ENCODE assay signal across 8 cellular contexts in genomic region chr17:50866950-50867855, GRCh38. TPM values are rescaled to one million over a fixed set of nuclear protein-coding genes. Genes with fewer than 3 reads are reported as not detected.
DNase-seq lines count a peak whose midpoint lies in the region; ATAC-seq, FAIRE-seq and TF ChIP-seq lines count a peak whose summit lies in the region.

No MANE protein-coding gene starts in this region.

- peaks cover 18% of the 10 kb centered on the region for H3K36me3 ChIP-seq in adipocyte (ENCODE audit: control insufficient read depth, insufficient read depth, low read length, severe bottlenecking)
- H3K36me3 ChIP-seq in cardiac muscle cell = peaks cover 11% of the 10 kb centered on the region
- peaks cover 0 to 16% (median 6%) of the 10 kb centered on the region in 3 donors for H3K36me3 ChIP-seq in pancreas
- H3K36me3 ChIP-seq in tibial artery = peaks cover 12 to 18% (median 15%) of the 10 kb centered on the region in 3 donors

- H3K27ac ChIP-seq in cardiac muscle cell (peak overlapping the region; percentile 98), pancreas (peak overlapping the region; percentile 99 to 100 (median 100)), tibial artery (peak overlapping the region; percentile 99 to 100)

- intact Hi-C loops in pancreas (cut with DNase I) = loop anchor here in 2 of 3 donors (5.0 to 10.0 kb wide), 2 partner anchors 35 to 48 kb away; no protein-coding TSS in a partner anchor
- intact Hi-C loops in tibial artery (cut with DNase I; ENCODE audit: low total_unique reads) = loop anchor here (1.0 kb wide), 1 partner anchor 83 kb away; no protein-coding TSS in a partner anchor

- H3K4me3 ChIP-seq in adipocyte (ENCODE audit: low read length) = peak overlapping the region; percentile 87
- H3K4me3 ChIP-seq in cardiac muscle cell = peak overlapping the region; percentile 58
- peak overlapping the region; percentile 37 to 98 (median 76) for H3K4me3 ChIP-seq in pancreas
- H3K4me3 ChIP-seq in tibial artery = peak overlapping the region; percentile 87 to 93

- peak; percentile 36 for ATAC-seq in HG02798 (IDR thresholded peaks at IDR 0.05; ENCODE audit: poor library complexity, unreplicated experiment)
- ATAC-seq in pancreas = peak; percentile 68 to 83 (median 72)

- TF ChIP-seq CTCF in cardiac muscle cell (IDR thresholded peaks at IDR 0.05; ENCODE audit: low read depth, low read length) (no peak), pancreas (IDR thresholded peaks at IDR 0.05) (no peak), tibial artery (IDR thresholded peaks at IDR 0.05) (no peak)

- WGBS in pancreas, 2 donors = 0% methylated on average over 55 of the region's 55 CpGs

- FAIRE-seq in pancreas (lab: Jason Lieb, UNC) = peak; percentile 75

- peaks cover 32% of the 10 kb centered on the region for H3K4me1 ChIP-seq in adipocyte (ENCODE audit: control insufficient read depth, insufficient read depth, low read length)
- peaks cover 28% of the 10 kb centered on the region for H3K4me1 ChIP-seq in cardiac muscle cell (ENCODE audit: low read depth)
- H3K4me1 ChIP-seq in pancreas = peaks cover 8 to 32% (median 17%) of the 10 kb centered on the region in 3 donors
- peaks cover 0 to 32% (median 22%) of the 10 kb centered on the region in 4 donors for H3K4me1 ChIP-seq in tibial artery

- H3K9ac ChIP-seq in adipocyte (ENCODE audit: low read length) = peak overlapping the region; percentile 98

- no peaks in the 10 kb centered on the region for H3K9me3 ChIP-seq in adipocyte (ENCODE audit: control insufficient read depth, low read length)
- no peaks in the 10 kb centered on the region for H3K9me3 ChIP-seq in cardiac muscle cell (ENCODE audit: low read depth)
- no peaks in the 10 kb centered on the region for H3K9me3 ChIP-seq in pancreas
- no peaks in the 10 kb centered on the region for H3K9me3 ChIP-seq in tibial artery

- H3K27me3 ChIP-seq in adipocyte (replicated peaks; ENCODE audit: control insufficient read depth, insufficient read depth, low read length) (no peaks in the 10 kb centered on the region), cardiac muscle cell (no peaks in the 10 kb centered on the region), pancreas (no peaks in the 10 kb centered on the region), tibial artery (no peaks in the 10 kb centered on the region)

- DNase-seq in NCI-H1436 (lab: John Stamatoyannopoulos, UW) (peak; percentile 98), SW 1271 (lab: John Stamatoyannopoulos, UW) (peak; percentile 94 to 97), adipocyte (ENCODE audit: low read depth) (peak; percentile 96), cardiac muscle cell (ENCODE audit: low read depth in 1 of 2, low spot score in 1 of 2) (peak; percentile 93 to 94), pancreas (peak; percentile 88 to 99 (median 95)), tibial artery (peak; percentile 97 to 98)

- TF ChIP-seq POLR2A in GM10847 (IDR thresholded peaks at IDR 0.05; ENCODE audit: extremely low read depth, insufficient read length) = peak; percentile 29

RNA-seq across cellular contexts. Expression of gene TOB1, which starts 1.0 kb away (rescaled TPM):
- total RNA-seq in cardiac muscle cell (17.1 and 35.4 TPM in 2 replicates), pancreas (100 to 1,000 TPM in 3 of 6 donors, 10 to 100 TPM in 3; 65.9 to 157 (median 99.0) TPM)
- polyA plus RNA-seq in cardiac muscle cell (29.9 and 46.1 TPM in 2 replicates), pancreas (10 to 100 TPM; 33.1 to 45.8 TPM)

RNA-seq across cellular contexts. Expression of gene WFIKKN2, which starts 31.8 kb away (rescaled TPM):
- total RNA-seq in cardiac muscle cell = 0.18 TPM in 1 of 2 replicates, not detected in the other
- polyA plus RNA-seq in cardiac muscle cell = 0.34 and 0.40 TPM in 2 replicates
- under 1 TPM; 0.09 to 0.19 (median 0.13) TPM for total RNA-seq in pancreas
- polyA plus RNA-seq in pancreas = under 1 TPM; 0.15 to 0.45 TPM

Comparison
In these comparisons a context has a peak if more than half of its experiments do, and no peak if none do; other contexts are left out.
1. Peak in every context shown above with its lines: DNase-seq, ATAC-seq, H3K4me3 ChIP-seq and H3K27ac ChIP-seq.